28 cellular contexts compared by ENCODE assay signal in the genomic region with DNA sequence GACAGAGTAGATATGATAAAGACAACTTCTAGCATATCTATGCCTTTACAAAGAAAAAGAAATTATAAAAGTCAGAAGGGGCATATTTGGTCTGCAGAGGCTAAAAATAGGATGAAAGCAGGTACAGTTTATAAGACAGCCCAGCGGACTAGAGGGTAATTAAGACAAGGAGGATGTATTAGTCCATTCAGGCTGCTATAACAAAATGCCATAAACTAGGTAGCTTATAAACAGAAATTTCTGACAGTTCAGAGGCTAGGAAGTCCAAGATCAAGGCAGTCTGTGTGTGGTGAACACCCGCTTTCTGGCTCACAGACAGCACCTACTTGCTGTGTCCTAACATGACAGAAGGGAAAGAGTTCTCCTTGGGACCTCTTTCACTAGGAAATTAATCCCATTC. TPM values are rescaled to one million over a fixed set of nuclear protein-coding genes. Genes with fewer than 3 reads are reported as not detected.
DNase-seq lines count a peak whose midpoint lies in the region; ATAC-seq, FAIRE-seq and TF ChIP-seq lines count a peak whose summit lies in the region.
"Had no signal": no experiment of that assay in that cellular context is flagged by ENCODE, and none has a peak within 500 bp of the region (broad histone marks: within the 10 kb centered on the region; RNA-seq: fewer than 3 reads in every experiment).

No MANE protein-coding gene starts in this region.

- FAIRE-seq in K562 (lab: Jason Lieb, UNC) (no peak), kidney (lab: Jason Lieb, UNC) (no peak)
- FAIRE-seq: A549, G401.6, GM12892, GM19239, H1, HTR-8/SVneo, RCC 7860 had no signal

- H3K4me3 Mint-ChIP-seq in activated T-cell treated with anti-CD3 and anti-CD28 coated beads, Interleukin-2, amount 50 U/mL, for 72 hours: no peak overlapping the region
- H3K4me3 Mint-ChIP-seq in activated T-cell treated with anti-CD3 and anti-CD28 coated beads, Interleukin-2, amount 50 U/mL, for 4 hours: no peak overlapping the region
- no peak overlapping the region for H3K4me3 Mint-ChIP-seq in CD4-positive, alpha-beta T cell
- H3K4me3 Mint-ChIP-seq in T-helper 17 cell: peak overlapping the region; percentile 65

- POLR2A ChIA-PET in CD4-positive, alpha-beta T cell (lab: Charles Lee): no interaction called here
- POLR2A ChIA-PET in K562 (lab: Yijun Ruan, JAX): interaction anchor here (0.6 to 1.7 kb wide), 3 partner anchors 14 to 568 kb away, joined by 3 to 4 read pairs (median 4); no protein-coding TSS in a partner anchor

- BruUV-seq in K562 (replicated peaks; lab: Mats Ljungman, UMichigan): no TSS peak

- no peak for TF ChIP-seq CTCF in CD4-positive, alpha-beta T cell (IDR thresholded peaks at IDR 0.05)
- TF ChIP-seq CTCF in K562 (IDR thresholded peaks at IDR 0.05 in 2 of 3, conservative IDR thresholded peaks at IDR 0.05 in 1 of 3; ENCODE audit: insufficient read depth in 2 of 3, low read depth in 1 of 3, low read length in 3 of 3) (no peak), upper lobe of left lung (IDR thresholded peaks at IDR 0.05) (no peak), kidney (IDR thresholded peaks at IDR 0.05; ENCODE audit: borderline replicate concordance, extremely low read depth, insufficient read depth) (no peak)

- H3K9ac ChIP-seq in K562 (ENCODE audit: insufficient read depth in 1 of 2, low read depth in 2 of 2, low read length in 2 of 2): no peak overlapping the region
- no peak overlapping the region for H3K9ac ChIP-seq in kidney (ENCODE audit: low read length in 2 of 2)

- H3K4me3 ChIP-seq in K562 (no peak overlapping the region), upper lobe of left lung (no peak overlapping the region), kidney (ENCODE audit: low read length in 2 of 2) (no peak overlapping the region)
- H3K4me3 ChIP-seq: A549, SJCRH30 had no signal

- no peak for DNase-seq in activated T-cell treated with anti-CD3 and anti-CD28 coated beads, Interleukin-2, amount 50 U/mL, for 72 hours
- DNase-seq in activated T-cell treated with anti-CD3 and anti-CD28 coated beads, Interleukin-2, amount 50 U/mL, for 4 hours: no peak
- no peak for DNase-seq in CD4-positive, alpha-beta T cell
- DNase-seq in T-helper 17 cell: no peak
- no peak for DNase-seq in K562 (ENCODE audit: extremely low read depth in 1 of 4, low spot score in 3 of 4)
- DNase-seq in upper lobe of left lung: no peak
- DNase-seq in kidney: no peak
- no peak for DNase-seq in HK-2 (ENCODE audit: unreplicated experiment)
- DNase-seq: BE2C; Calu3; CD4-positive, alpha-beta memory T cell; DMS153; IMR-90; MV-4-11; NCI-H1105 treated with DMSO at 0.1 percent for 48 hours; NCI-H2081; NCI-H2171 treated with DMSO at 0.1 percent for 48 hours; NCI-H526; OCI-M1; SJCRH30 had no signal

- intact Hi-C loops in CD4-positive, alpha-beta T cell (cut with DNase I, micrococcal nuclease): loop anchor here in 1 of 2 experiments (5.0 kb wide), 1 partner anchor 133 kb away; a partner anchor contains a TSS
- intact Hi-C loops in K562 (cut with micrococcal nuclease): no loop called here
- intact Hi-C loops in kidney (cut with DNase I): no loop called here

- CTCF ChIA-PET in CD4-positive, alpha-beta T cell (lab: Charles Lee): no interaction called here
- CTCF ChIA-PET in K562 (lab: Yijun Ruan, JAX; ENCODE audit: low intra/inter-chr PET ratio): no interaction called here

- H3K4me2 ChIP-seq in K562 (ENCODE audit: insufficient read depth, low read length): no peak overlapping the region
- H3K4me2 ChIP-seq: A549 had no signal

- H3K79me2 ChIP-seq in K562 (ENCODE audit: control insufficient read depth, insufficient read depth, low read length): peaks cover 98% of the 10 kb centered on the region

- no peak overlapping the region for H2AFZ ChIP-seq in K562 (ENCODE audit: low read depth, low read length)

- 81% methylated on average over 2 of the region's 2 CpGs for WGBS in K562 (ENCODE audit: insufficient coverage, low coverage, missing lambda C conversion rate)
- WGBS in upper lobe of left lung, 2 donors: 76 to 99% methylated on average over 2 of the region's 2 CpGs

- H3K4me1 ChIP-seq in K562 (replicated peaks in 1 of 2; ENCODE audit: control insufficient read depth in 2 of 2, insufficient read depth in 2 of 2, low read length in 2 of 2) (peaks cover 0 to 15% of the 10 kb centered on the region in 2 experiments; a peak in 4 of 5 replicates), upper lobe of left lung (peaks cover 16 to 38% (median 26%) of the 10 kb centered on the region in 4 donors), kidney (ENCODE audit: control insufficient read depth in 1 of 2, insufficient read depth in 1 of 2, low read depth in 1 of 2, low read length in 2 of 2) (peaks cover 0 to 9% of the 10 kb centered on the region in 2 donors)
- H3K4me1 ChIP-seq: BE2C had no signal

- H3K27ac Mint-ChIP-seq in activated T-cell treated with anti-CD3 and anti-CD28 coated beads, Interleukin-2, amount 50 U/mL, for 72 hours: peak overlapping the region; percentile 27
- peak overlapping the region; percentile 55 for H3K27ac Mint-ChIP-seq in CD4-positive, alpha-beta T cell
- H3K27ac Mint-ChIP-seq in T-helper 17 cell: peak overlapping the region; percentile 74

- ATAC-seq in activated T-cell treated with anti-CD3 and anti-CD28 coated beads, Interleukin-2, amount 50 U/mL, for 72 hours (replicated peaks in 1 of 2): no peak
- ATAC-seq in activated T-cell treated with anti-CD3 and anti-CD28 coated beads, Interleukin-2, amount 50 U/mL, for 4 hours: no peak
- no peak for ATAC-seq in CD4-positive, alpha-beta T cell (ENCODE audit: poor library complexity)
- ATAC-seq in T-helper 17 cell (no peak), K562 (no peak), upper lobe of left lung (ENCODE audit: low FRiP score in 2 of 2) (no peak)
- ATAC-seq: A549, HCT116 had no signal

- no peaks in the 10 kb centered on the region for H3K9me1 ChIP-seq in K562 (ENCODE audit: control insufficient read depth, insufficient read depth, low read length)

- no peaks in the 10 kb centered on the region for H3K9me3 ChIP-seq in CD4-positive, alpha-beta T cell (ENCODE audit: control insufficient read depth, low read length)
- H3K9me3 ChIP-seq in T-helper 17 cell (ENCODE audit: control insufficient read depth, low read length, poor library complexity, severe bottlenecking) (no peaks in the 10 kb centered on the region), K562 (replicated peaks; ENCODE audit: control insufficient read depth, insufficient read depth, low read depth, low read length) (no peaks in the 10 kb centered on the region), upper lobe of left lung (no peaks in the 10 kb centered on the region), kidney (ENCODE audit: control insufficient read depth in 1 of 2, low read length in 2 of 2) (no peaks in the 10 kb centered on the region)
- H3K9me3 ChIP-seq: A549, BE2C, SJCRH30 had no signal

- no peaks in the 10 kb centered on the region for H3K27me3 Mint-ChIP-seq in activated T-cell treated with anti-CD3 and anti-CD28 coated beads, Interleukin-2, amount 50 U/mL, for 72 hours (ENCODE audit: low read depth)
- no peaks in the 10 kb centered on the region for H3K27me3 Mint-ChIP-seq in activated T-cell treated with anti-CD3 and anti-CD28 coated beads, Interleukin-2, amount 50 U/mL, for 4 hours (ENCODE audit: low read depth)
- H3K27me3 Mint-ChIP-seq in CD4-positive, alpha-beta T cell: no peaks in the 10 kb centered on the region
- H3K27me3 Mint-ChIP-seq in T-helper 17 cell: no peaks in the 10 kb centered on the region
- H3K27me3 Mint-ChIP-seq: CD4-positive, alpha-beta memory T cell had no signal

- peaks cover 76% of the 10 kb centered on the region for H3K4me1 Mint-ChIP-seq in activated T-cell treated with anti-CD3 and anti-CD28 coated beads, Interleukin-2, amount 50 U/mL, for 72 hours (ENCODE audit: low read depth)
- peaks cover 71% of the 10 kb centered on the region for H3K4me1 Mint-ChIP-seq in activated T-cell treated with anti-CD3 and anti-CD28 coated beads, Interleukin-2, amount 50 U/mL, for 4 hours (ENCODE audit: low read depth)
- H3K4me1 Mint-ChIP-seq in CD4-positive, alpha-beta T cell (ENCODE audit: low read depth): peaks cover 79% of the 10 kb centered on the region
- peaks cover 44% of the 10 kb centered on the region for H3K4me1 Mint-ChIP-seq in T-helper 17 cell

- H4K20me1 ChIP-seq in K562 (replicated peaks; ENCODE audit: control insufficient read depth, insufficient read depth, low read length): peaks cover 3% of the 10 kb centered on the region; the same call in 1 of the 2 replicates

- no peak for TF ChIP-seq POLR2A in K562 (conservative IDR thresholded peaks at IDR 0.05)
- no peak for TF ChIP-seq POLR2A in upper lobe of left lung (IDR thresholded peaks at IDR 0.05)

- H3K36me3 Mint-ChIP-seq in activated T-cell treated with anti-CD3 and anti-CD28 coated beads, Interleukin-2, amount 50 U/mL, for 72 hours (ENCODE audit: insufficient read depth in 2 of 2): peaks cover 15 to 24% of the 10 kb centered on the region in 2 donors
- H3K36me3 Mint-ChIP-seq in activated T-cell treated with anti-CD3 and anti-CD28 coated beads, Interleukin-2, amount 50 U/mL, for 4 hours (ENCODE audit: insufficient read depth): peaks cover 29% of the 10 kb centered on the region
- peaks cover 68% of the 10 kb centered on the region for H3K36me3 Mint-ChIP-seq in CD4-positive, alpha-beta T cell (ENCODE audit: low read depth)
- H3K36me3 Mint-ChIP-seq in T-helper 17 cell (ENCODE audit: low read depth): peaks cover 7% of the 10 kb centered on the region

- H3K36me3 ChIP-seq in K562 (ENCODE audit: control insufficient read depth, insufficient read depth, low read length): peaks cover 72% of the 10 kb centered on the region
- H3K36me3 ChIP-seq in upper lobe of left lung: peaks cover 0 to 20% (median 11%) of the 10 kb centered on the region in 4 donors
- H3K36me3 ChIP-seq in kidney (ENCODE audit: control insufficient read depth in 1 of 2, insufficient read depth in 2 of 2, low read length in 2 of 2): peaks cover 0 to 5% of the 10 kb centered on the region in 2 donors

- no peaks in the 10 kb centered on the region for H3K27me3 ChIP-seq in CD4-positive, alpha-beta T cell (ENCODE audit: control insufficient read depth, insufficient read depth, low read length)
- H3K27me3 ChIP-seq in K562 (ENCODE audit: control insufficient read depth in 2 of 2, insufficient read depth in 2 of 2, low read length in 2 of 2): no peaks in the 10 kb centered on the region
- H3K27me3 ChIP-seq in upper lobe of left lung: no peaks in the 10 kb centered on the region
- H3K27me3 ChIP-seq: BE2C, SJCRH30 had no signal

- in situ Hi-C loops in K562 (cut with MboI): no loop called here

- TF ChIP-seq RAD21 in K562 (CRISPR knock-in tag; conservative IDR thresholded peaks at IDR 0.05 in 1 of 2, IDR thresholded peaks at IDR 0.05 in 1 of 2): no peak

- TF ChIP-seq EP300 in K562 (IDR thresholded peaks at IDR 0.05; ENCODE audit: low read length) (no peak), upper lobe of left lung (IDR thresholded peaks at IDR 0.05) (no peak)

- no peaks in the 10 kb centered on the region for H3K9me3 Mint-ChIP-seq in activated T-cell treated with anti-CD3 and anti-CD28 coated beads, Interleukin-2, amount 50 U/mL, for 72 hours
- no peaks in the 10 kb centered on the region for H3K9me3 Mint-ChIP-seq in activated T-cell treated with anti-CD3 and anti-CD28 coated beads, Interleukin-2, amount 50 U/mL, for 4 hours
- H3K9me3 Mint-ChIP-seq in CD4-positive, alpha-beta T cell: no peaks in the 10 kb centered on the region
- H3K9me3 Mint-ChIP-seq: CD4-positive, alpha-beta memory T cell had no signal

- H3K27ac ChIP-seq in CD4-positive, alpha-beta T cell (ENCODE audit: low read depth, low read length): no peak overlapping the region
- H3K27ac ChIP-seq in K562 (ENCODE audit: extremely low read depth, low read depth, low read length) (no peak overlapping the region), upper lobe of left lung (no peak overlapping the region), kidney (ENCODE audit: low read depth in 2 of 2, low read length in 2 of 2) (no peak overlapping the region)
- H3K27ac ChIP-seq: A549, SJCRH30 had no signal

RNA-seq across cellular contexts. Expression of a gene that starts 5.7 kb away (rescaled TPM):
- 100 to 1,000 TPM; 175 to 193 TPM for total RNA-seq in activated T-cell treated with anti-CD3 and anti-CD28 coated beads, Interleukin-2, amount 50 U/mL, for 72 hours
- 10 to 100 TPM; 72.8 to 92.3 (median 85.3) TPM for total RNA-seq in activated T-cell treated with anti-CD3 and anti-CD28 coated beads, Interleukin-2, amount 50 U/mL, for 4 hours
- 100 to 1,000 TPM; 106 to 117 TPM for total RNA-seq in CD4-positive, alpha-beta T cell
- 10 to 100 TPM; 72.1 to 94.0 TPM for total RNA-seq in T-helper 17 cell
- 82.7 and 242 TPM in 2 replicates for total RNA-seq in K562 (2011; cell fraction: chromatin; rRNA removed; ENCODE audit: low replicate concordance)
- 27.5 and 35.5 TPM in 2 replicates for total RNA-seq in K562 (2011; cell fraction: nucleolus; rRNA removed)
- total RNA-seq in K562 (2011; cell fraction: nucleoplasm; rRNA removed): 68.2 and 121 TPM in 2 replicates
- total RNA-seq in K562 (2014; rRNA removed): 133 and 145 TPM in 2 replicates
- 184 and 207 TPM in 2 replicates for total RNA-seq in K562 (2014; rRNA removed; fragmentation: Illumina TruSeq; extraction: Trizol)
- total RNA-seq in K562 (2015; rRNA removed; fragmentation: Illumina TruSeq; extraction: Trizol): 161 and 170 TPM in 2 replicates
- 128 and 140 TPM in 2 replicates for total RNA-seq in K562 (2021)
- polyA plus RNA-seq in K562 (2011; rRNA removed): 131 and 175 TPM in 2 replicates
- polyA plus RNA-seq in K562 (2011; cell fraction: cytosol; rRNA removed): 34.0 and 60.3 TPM in 2 replicates
- 57.7 and 92.5 TPM in 2 replicates for polyA plus RNA-seq in K562 (2011; cell fraction: nucleus; rRNA removed)
- 75.8 and 104 TPM in 2 replicates for polyA plus RNA-seq in K562 (2012)
- polyA plus RNA-seq in K562 (2014; fragmentation: Illumina TruSeq; extraction: Trizol): 117 and 121 TPM in 2 replicates
- polyA plus RNA-seq in K562 (2014; fragmentation: Nextera tagmentation; extraction: Ambion mirVana): 100 to 1,000 TPM; 101 to 199 TPM
- polyA plus RNA-seq in K562 (2014; rRNA removed): 115 and 120 TPM in 2 replicates
- polyA minus RNA-seq in K562 (2011; rRNA and poly(A)+ RNA removed): 345 and 377 TPM in 2 replicates
- polyA minus RNA-seq in K562 (2011; cell fraction: cytosol; rRNA and poly(A)+ RNA removed): 82.5 and 96.0 TPM in 2 replicates
- polyA minus RNA-seq in K562 (2011; cell fraction: nucleus; rRNA and poly(A)+ RNA removed): 84.1 and 152 TPM in 2 replicates
- 10 to 100 TPM; 16.8 to 47.0 (median 38.5) TPM for total RNA-seq in upper lobe of left lung
- 59.1 TPM for total RNA-seq in kidney
- polyA plus RNA-seq in kidney (ENCODE audit: insufficient read depth, low read depth, low replicate concordance): 21.0 TPM
